Comparison of ENCODE assay signal across 8 cellular contexts in genomic region chr12:57836442-57837375, GRCh38. TPM values are rescaled to one million over a fixed set of nuclear protein-coding genes. Genes with fewer than 3 reads are reported as not detected.
A peak's percentile ranks its signal among the peaks of the same experiment; 100 is the strongest.
DNase-seq lines count a peak whose midpoint lies in the region; ATAC-seq and TF ChIP-seq lines count a peak whose summit lies in the region.

No MANE protein-coding gene starts in this region.

- peaks cover 93% of the 10 kb centered on the region for H3K4me1 Mint-ChIP-seq in activated CD8-positive, alpha-beta T cell treated with anti-CD3 and anti-CD28 coated beads, Interleukin-2, amount 10 ng/mL, durations not matched to agents 7 days and 5 days (ENCODE audit: low read depth)

- peak; percentile 33 to 37 for DNase-seq in stimulated activated CD4-positive, alpha-beta T cell treated with anti-CD3 and anti-CD28 coated beads, Interleukin-2, amount 100 ng/mL, for 24 hours
- no peak for DNase-seq in stimulated activated CD4-positive, alpha-beta T cell treated with anti-CD3 and anti-CD28 coated beads, Interleukin-12 subunit alpha, Interleukin-12 subunit beta, amount 100 ng/mL, for 4 hours
- peak; percentile 74 for DNase-seq in HFF-Myc (ENCODE audit: extremely low read depth, low read depth)
- peak; percentile 93 for DNase-seq in NB4 (ENCODE audit: low read depth)
- peak; percentile 70 for DNase-seq in activated CD8-positive, alpha-beta T cell treated with anti-CD3 and anti-CD28 coated beads, Interleukin-2, amount 10 ng/mL, durations not matched to agents 7 days and 5 days
- peak; percentile 65 for DNase-seq in fibroblast of the conjunctiva (ENCODE audit: low read depth)
- DNase-seq in omental fat pad (ENCODE audit: low spot score), result no peak
- no peak for DNase-seq in NCI-H526 (lab: John Stamatoyannopoulos, UW)

- no peak for TF ChIP-seq CTCF in HFF-Myc (IDR thresholded peaks at IDR 0.05; ENCODE audit: low read depth, low read length, missing control alignments)
- TF ChIP-seq CTCF in NB4 (IDR thresholded peaks at IDR 0.05; ENCODE audit: low read depth, low read length), result no peak
- TF ChIP-seq CTCF in omental fat pad (IDR thresholded peaks at IDR 0.05), result no peak

- TF ChIP-seq POLR2A in NB4 (IDR thresholded peaks at IDR 0.05; ENCODE audit: extremely low read depth, insufficient read length), result no peak

- no peaks in the 10 kb centered on the region for H3K9me3 Mint-ChIP-seq in activated CD8-positive, alpha-beta T cell treated with anti-CD3 and anti-CD28 coated beads, Interleukin-2, amount 10 ng/mL, durations not matched to agents 7 days and 5 days (ENCODE audit: insufficient read depth)

- CTCF ChIA-PET in activated CD8-positive, alpha-beta T cell treated with anti-CD3 and anti-CD28 coated beads, Interleukin-2, amount 10 ng/mL, durations not matched to agents 7 days and 5 days (lab: Charles Lee), result interaction anchor here (0.8 to 8.1 kb wide), 11 partner anchors 9 to 80 kb away, joined by 3 to 119 read pairs (median 4); partner anchors contain the start of genes CTDSP2 and TSFM

- POLR2A ChIA-PET in activated CD8-positive, alpha-beta T cell treated with anti-CD3 and anti-CD28 coated beads, Interleukin-2, amount 10 ng/mL, durations not matched to agents 7 days and 5 days (lab: Charles Lee), result interaction anchor here (1.0 to 3.3 kb wide), 9 partner anchors 8 to 105 kb away, joined by 3 to 10 read pairs (median 3); partner anchors contain the start of genes ATP23 and CTDSP2

- ATAC-seq in activated CD8-positive, alpha-beta T cell treated with anti-CD3 and anti-CD28 coated beads, Interleukin-2, amount 10 ng/mL, durations not matched to agents 7 days and 5 days, result peak; percentile 49
- ATAC-seq in omental fat pad (ENCODE audit: low FRiP score), result peak; percentile 41

- peaks cover 3% of the 10 kb centered on the region for H3K36me3 Mint-ChIP-seq in activated CD8-positive, alpha-beta T cell treated with anti-CD3 and anti-CD28 coated beads, Interleukin-2, amount 10 ng/mL, durations not matched to agents 7 days and 5 days (ENCODE audit: low read depth)

- H3K4me3 ChIP-seq in HFF-Myc (replicated peaks; ENCODE audit: low read depth, low read length) (peak overlapping the region; percentile 43), NB4 (ENCODE audit: low read depth, low read length) (peak overlapping the region; percentile 45)

- peak overlapping the region; percentile 90 for H3K27ac Mint-ChIP-seq in activated CD8-positive, alpha-beta T cell treated with anti-CD3 and anti-CD28 coated beads, Interleukin-2, amount 10 ng/mL, durations not matched to agents 7 days and 5 days

- no peaks in the 10 kb centered on the region for H3K27me3 Mint-ChIP-seq in activated CD8-positive, alpha-beta T cell treated with anti-CD3 and anti-CD28 coated beads, Interleukin-2, amount 10 ng/mL, durations not matched to agents 7 days and 5 days (ENCODE audit: low read depth)

- peak overlapping the region; percentile 45 for H3K4me3 Mint-ChIP-seq in activated CD8-positive, alpha-beta T cell treated with anti-CD3 and anti-CD28 coated beads, Interleukin-2, amount 10 ng/mL, durations not matched to agents 7 days and 5 days

RNA-seq across cellular contexts. Expression of gene CTDSP2, which starts 9.8 kb away (rescaled TPM):
- total RNA-seq in activated CD8-positive, alpha-beta T cell treated with anti-CD3 and anti-CD28 coated beads, Interleukin-2, amount 10 ng/mL, durations not matched to agents 7 days and 5 days, result 100 to 1,000 TPM; 100 to 114 TPM
- 100 to 1,000 TPM; 106 to 179 (median 150) TPM for total RNA-seq in omental fat pad

RNA-seq across cellular contexts. Expression of gene AVIL, which starts 18.2 kb away (rescaled TPM):
- 1 to 10 TPM; 2.3 to 2.5 TPM for total RNA-seq in activated CD8-positive, alpha-beta T cell treated with anti-CD3 and anti-CD28 coated beads, Interleukin-2, amount 10 ng/mL, durations not matched to agents 7 days and 5 days
- 1 to 10 TPM; 6.4 to 9.5 (median 8.7) TPM for total RNA-seq in omental fat pad

RNA-seq across cellular contexts. Expression of gene TSFM, which starts 54.1 kb away (rescaled TPM):
- 10 to 100 TPM; 35.0 to 35.8 TPM for total RNA-seq in activated CD8-positive, alpha-beta T cell treated with anti-CD3 and anti-CD28 coated beads, Interleukin-2, amount 10 ng/mL, durations not matched to agents 7 days and 5 days
- total RNA-seq in omental fat pad, result 10 to 100 TPM; 20.2 to 36.6 (median 25.6) TPM

Comparison
In these comparisons a context has a peak if more than half of its experiments do, and no peak if none do; other contexts are left out.
1. DNase-seq: peak in stimulated activated CD4-positive, alpha-beta T cell treated with anti-CD3 and anti-CD28 coated beads, Interleukin-2, amount 100 ng/mL, for 24 hours (2 of 2), HFF-Myc (single experiment), NB4 (single experiment), activated CD8-positive, alpha-beta T cell treated with anti-CD3 and anti-CD28 coated beads, Interleukin-2, amount 10 ng/mL, durations not matched to agents 7 days and 5 days (single experiment) and fibroblast of the conjunctiva (single experiment); none in stimulated activated CD4-positive, alpha-beta T cell treated with anti-CD3 and anti-CD28 coated beads, Interleukin-12 subunit alpha, Interleukin-12 subunit beta, amount 100 ng/mL, for 4 hours (single experiment), omental fat pad (single experiment) and NCI-H526 (0 of 2).